31 cellular contexts compared by ENCODE assay signal in the genomic region with DNA sequence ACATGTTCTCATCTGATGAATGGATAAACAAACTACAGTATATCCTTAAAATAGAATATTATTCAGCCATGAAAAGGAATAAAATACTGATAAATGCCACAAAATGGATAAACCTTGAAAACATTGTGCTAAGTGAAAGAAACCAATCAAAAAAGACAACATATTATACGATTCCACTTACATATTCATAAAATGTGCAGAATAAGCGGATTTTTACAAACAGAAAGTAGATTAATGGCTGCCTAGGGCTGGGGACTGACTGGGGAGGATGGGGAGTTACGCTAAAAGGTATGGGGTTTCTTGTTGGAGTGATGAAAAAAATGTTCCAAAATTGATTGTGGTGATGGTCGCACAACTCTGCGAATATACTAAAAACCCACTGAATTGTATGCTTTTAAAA. TPM values are rescaled to one million over a fixed set of nuclear protein-coding genes. Genes with fewer than 3 reads are reported as not detected.
"Had no signal": no experiment of that assay in that cellular context is flagged by ENCODE, and none has a peak within 500 bp of the region (broad histone marks: within the 10 kb centered on the region; RNA-seq: fewer than 3 reads in every experiment).

No MANE protein-coding gene starts in this region.

- ATAC-seq: naive thymus-derived CD4-positive, alpha-beta T cell; natural killer cell treated with Interleukin-12 subunit alpha and Interleukin-12 subunit beta and Interleukin-15 and Interleukin-18, amount 100 ng/mL, for 72 hours; right cardiac atrium; stimulated activated memory B cell treated with anti-CD40 and anti-IgM and Interleukin-4, amounts not matched to agents 10 μg/mL and 1 μg/mL and 100 μg/mL, for 72 hours; stimulated activated naive CD8-positive, alpha-beta T cell treated with anti-CD3 and anti-CD28 coated beads, Interleukin-15, amount 100 ng/mL, for 72 hours had no signal

- H3K4me2 ChIP-seq: smooth muscle cell had no signal

- H3K27ac ChIP-seq: left ventricle myocardium inferior, ovary, tibial nerve, upper lobe of left lung, vagina had no signal

- H3K9me3 Mint-ChIP-seq: natural killer cell treated with Interleukin-12 subunit alpha and Interleukin-12 subunit beta and Interleukin-15 and Interleukin-18, amount 100 ng/mL, for 72 hours; stimulated activated naive CD8-positive, alpha-beta T cell treated with anti-CD3 and anti-CD28 coated beads, Interleukin-15, amount 100 ng/mL, for 72 hours had no signal

- H3K27ac Mint-ChIP-seq: mesothelial cell of epicardium; naive thymus-derived CD4-positive, alpha-beta T cell; natural killer cell treated with Interleukin-12 subunit alpha and Interleukin-12 subunit beta and Interleukin-15 and Interleukin-18, amount 100 ng/mL, for 72 hours; progenitor cell of endocrine pancreas; stimulated activated memory B cell treated with anti-CD40 and anti-IgM and Interleukin-4, amounts not matched to agents 10 μg/mL and 1 μg/mL and 100 μg/mL, for 72 hours; stimulated activated naive CD8-positive, alpha-beta T cell treated with anti-CD3 and anti-CD28 coated beads, Interleukin-15, amount 100 ng/mL, for 72 hours had no signal

- H3K36me3 ChIP-seq: ovary, upper lobe of left lung, vagina had no signal

- H3K9me3 ChIP-seq: ovary, tibial nerve, upper lobe of left lung, vagina had no signal

- DNase-seq: islet precursor cell; left ventricle myocardium inferior; mesendoderm; naive thymus-derived CD4-positive, alpha-beta T cell; ovary; retina; right cardiac atrium; stimulated activated CD4-positive, alpha-beta T cell treated with anti-CD3 and anti-CD28 coated beads, Interleukin-1b, Interleukin-23, amount 100 ng/mL, for 48 hours; stimulated activated CD4-positive, alpha-beta T cell treated with anti-CD3 and anti-CD28 coated beads, Interleukin-2, amount 100 ng/mL, for 48 hours; stimulated activated CD4-positive, alpha-beta T cell treated with anti-CD3 and anti-CD28 coated beads, Interleukin-4, amount 100 ng/mL, for 4 hours; stimulated activated CD8-positive, alpha-beta memory T cell treated with anti-CD3 and anti-CD28 coated beads, Interleukin-4, amount 100 ng/mL, for 48 hours; stimulated activated naive CD4-positive, alpha-beta T cell treated with Interleukin-2 at 50 U/mL for 16 hours; stimulated activated naive CD8-positive, alpha-beta T cell treated with anti-CD3 and anti-CD28 coated beads, Interleukin-15, amount 100 ng/mL, for 72 hours; substantia nigra; upper lobe of left lung had no signal

- H3K4me1 Mint-ChIP-seq: mesothelial cell of epicardium; stimulated activated memory B cell treated with anti-CD40 and anti-IgM and Interleukin-4, amounts not matched to agents 10 μg/mL and 1 μg/mL and 100 μg/mL, for 72 hours; stimulated activated naive CD8-positive, alpha-beta T cell treated with anti-CD3 and anti-CD28 coated beads, Interleukin-15, amount 100 ng/mL, for 72 hours had no signal

- H3K4me1 ChIP-seq: tibial nerve, upper lobe of left lung had no signal

- H3K4me3 Mint-ChIP-seq: mesothelial cell of epicardium; naive thymus-derived CD4-positive, alpha-beta T cell; natural killer cell treated with Interleukin-12 subunit alpha and Interleukin-12 subunit beta and Interleukin-15 and Interleukin-18, amount 100 ng/mL, for 72 hours; stimulated activated memory B cell treated with anti-CD40 and anti-IgM and Interleukin-4, amounts not matched to agents 10 μg/mL and 1 μg/mL and 100 μg/mL, for 72 hours; stimulated activated naive CD8-positive, alpha-beta T cell treated with anti-CD3 and anti-CD28 coated beads, Interleukin-15, amount 100 ng/mL, for 72 hours had no signal

- H3K4me3 ChIP-seq: left ventricle myocardium inferior, lung, ovary, smooth muscle cell, tibial nerve, upper lobe of left lung, vagina had no signal

- H3K27me3 Mint-ChIP-seq: naive thymus-derived CD4-positive, alpha-beta T cell; natural killer cell treated with Interleukin-12 subunit alpha and Interleukin-12 subunit beta and Interleukin-15 and Interleukin-18, amount 100 ng/mL, for 72 hours; progenitor cell of endocrine pancreas; stimulated activated memory B cell treated with anti-CD40 and anti-IgM and Interleukin-4, amounts not matched to agents 10 μg/mL and 1 μg/mL and 100 μg/mL, for 72 hours; stimulated activated naive CD8-positive, alpha-beta T cell treated with anti-CD3 and anti-CD28 coated beads, Interleukin-15, amount 100 ng/mL, for 72 hours had no signal

- H3K36me3 Mint-ChIP-seq: mesothelial cell of epicardium had no signal

- H3K27me3 ChIP-seq: ovary, tibial nerve, upper lobe of left lung, vagina had no signal

RNA-seq across cellular contexts. Expression of a gene that starts 49.1 kb away (rescaled TPM):
- total RNA-seq: kidney epithelial cell; left ventricle myocardium inferior; lung; mesothelial cell of epicardium; mononuclear cell; myocyte; naive thymus-derived CD4-positive, alpha-beta T cell; natural killer cell treated with Interleukin-12 subunit alpha and Interleukin-12 subunit beta and Interleukin-15 and Interleukin-18, amount 100 ng/mL, for 72 hours; omental fat pad; progenitor cell of endocrine pancreas; pulmonary artery endothelial cell; right cardiac atrium; smooth muscle cell; tibial nerve; upper lobe of left lung; urinary bladder; vagina had no signal
- polyA plus RNA-seq: naive thymus-derived CD4-positive, alpha-beta T cell; neural cell; ovary; right cardiac atrium; smooth muscle cell; thymus; urinary bladder had no signal
